1 cellular context compared by ENCODE assay signal in the genomic region with DNA sequence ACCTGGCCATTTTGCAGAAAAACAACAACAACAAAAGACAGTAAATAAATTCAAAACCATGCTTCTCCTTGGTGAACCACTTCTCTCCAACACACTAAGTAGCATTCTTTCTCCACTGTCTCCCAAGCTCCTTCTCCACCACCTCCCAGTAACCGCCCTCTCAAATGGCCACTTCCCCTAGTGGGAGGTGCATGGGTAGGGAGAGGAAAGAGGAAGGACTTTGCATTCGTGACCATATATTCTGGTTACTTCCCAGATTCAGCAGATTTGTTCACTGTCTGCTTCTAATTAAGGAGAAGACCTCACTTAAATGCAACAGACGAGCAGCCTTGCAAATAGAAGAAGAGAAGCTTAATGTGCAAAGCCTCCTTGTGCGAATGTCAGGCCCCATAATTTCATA.
A peak's percentile ranks its signal among the peaks of the same experiment; 100 is the strongest.
TF ChIP-seq lines count a peak whose summit lies in the region.

No MANE protein-coding gene starts in this region.

TF ChIP-seq in K562, 482 proteins besides CTCF, POLR2A, EP300 and RAD21:
- TF ChIP-seq, protein P1, sequence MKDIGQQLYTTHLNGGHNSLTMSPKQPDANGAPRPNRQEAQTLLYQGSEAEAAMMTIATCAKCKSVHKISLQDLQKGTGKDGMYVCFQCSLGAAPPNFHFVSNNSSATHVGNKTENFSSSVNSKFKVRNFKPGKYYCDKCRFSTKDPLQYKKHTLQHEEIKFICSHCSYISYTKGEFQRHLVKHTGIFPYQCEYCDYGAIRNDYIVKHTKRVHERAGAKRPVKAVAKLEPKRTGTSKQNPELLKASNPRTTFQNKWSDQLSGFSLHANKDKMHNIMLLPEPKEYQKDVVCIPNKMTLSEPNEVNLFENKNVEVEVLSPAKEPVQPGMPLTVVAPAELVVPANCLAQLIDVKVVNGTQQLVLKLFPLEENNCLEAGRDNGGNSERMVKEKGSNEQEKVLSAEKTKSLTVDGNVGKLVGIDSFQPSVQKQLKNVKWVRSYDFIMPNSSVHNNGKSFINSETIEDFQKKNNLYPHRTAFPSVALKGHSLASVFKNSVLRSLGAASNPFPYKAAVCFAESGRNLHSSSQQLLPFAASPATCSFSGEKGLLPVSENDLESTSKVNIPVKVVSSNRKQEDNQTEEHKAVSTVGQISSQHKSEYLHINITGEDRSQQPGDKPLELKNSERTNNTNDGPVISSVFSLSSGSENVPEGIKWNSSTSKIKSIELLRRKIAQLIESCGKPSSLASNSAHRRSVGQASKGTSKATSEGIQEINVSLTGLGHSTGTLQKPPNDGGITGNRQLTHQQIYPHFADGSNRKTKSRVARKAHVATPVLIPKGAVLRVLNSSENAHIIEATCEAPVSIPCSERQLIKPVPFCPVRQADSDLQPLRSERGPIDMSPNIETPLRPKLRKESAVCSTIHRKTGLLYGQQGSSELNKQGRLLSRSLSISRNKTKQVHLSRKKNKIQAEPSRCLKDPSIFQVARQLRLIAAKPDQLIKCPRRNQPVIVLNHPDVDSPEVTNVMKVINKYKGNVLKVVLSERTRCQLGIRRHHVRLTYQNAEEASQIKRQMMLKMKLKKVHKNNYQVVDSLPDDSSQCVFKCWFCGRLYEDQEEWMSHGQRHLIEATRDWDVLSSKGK (CRISPR knock-in tag; IDR thresholded peaks at IDR 0.05), result no peak
- peak; percentile 81; the same call in 1 of the 2 replicates for TF ChIP-seq SPI1 (IDR thresholded peaks at IDR 0.05; ENCODE audit: borderline replicate concordance, low read depth, low read length)
TF ChIP-seq in K562: peak in this region for 1.
